In genomic region chr9:21996438-21996837, GRCh38 we compare ENCODE assay signal across 1 cellular context.
TF ChIP-seq lines count a peak whose summit lies in the region.

No MANE protein-coding gene starts in this region.

TF ChIP-seq in SK-N-SH treated with all-trans-retinoic acid at 6 μM for 48 hours, 23 proteins besides CTCF, POLR2A, EP300 and RAD21 (continued from another document):
- TF ChIP-seq TCF4 (CRISPR knock-in tag; IDR thresholded peaks at IDR 0.05; ENCODE audit: borderline replicate concordance), result no peak
- no peak for TF ChIP-seq ZFP3 (CRISPR knock-in tag; IDR thresholded peaks at IDR 0.05)
- TF ChIP-seq GLIS3 (CRISPR knock-in tag; IDR thresholded peaks at IDR 0.05), result no peak
